In the genomic region with DNA sequence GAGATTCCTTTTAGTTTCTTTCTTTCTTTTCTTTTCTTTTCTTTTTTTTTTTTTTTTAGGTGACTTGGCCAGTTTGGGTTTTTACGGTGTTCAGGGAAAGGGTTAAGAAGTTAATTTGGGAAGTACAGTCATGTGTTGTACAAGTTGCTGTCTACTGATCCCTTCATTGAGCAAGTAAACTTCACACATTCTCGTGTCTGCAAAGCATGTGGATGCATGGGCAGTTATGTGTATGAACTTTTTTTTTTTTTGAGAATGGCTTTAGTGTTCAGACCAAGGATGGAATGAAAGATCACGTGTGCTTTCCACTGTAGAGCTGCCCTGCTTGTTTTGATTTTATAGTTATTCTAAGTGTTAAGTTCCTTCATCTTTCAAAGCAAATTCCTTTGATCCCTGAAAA, we compare ENCODE assay signal across 16 cellular contexts.
DNase-seq lines count a peak whose midpoint lies in the region; ATAC-seq and TF ChIP-seq lines count a peak whose summit lies in the region.
"Had no signal": no experiment of that assay in that cellular context is flagged by ENCODE, and none has a peak within 500 bp of the region (broad histone marks: within the 10 kb centered on the region; RNA-seq: fewer than 3 reads in every experiment).

No MANE protein-coding gene starts in this region.

- H3K4me1 ChIP-seq in GM23338 (ENCODE audit: insufficient read depth) (peaks cover 55% of the 10 kb centered on the region), adrenal gland (replicated peaks in 1 of 2) (peaks cover 17 to 38% of the 10 kb centered on the region in 2 donors)

- intact Hi-C loops in adrenal gland (cut with DNase I): no loop called here

- peak overlapping the region; percentile 64; the same call in 1 of the 2 replicates for H3K27ac Mint-ChIP-seq in GM23338
- peak overlapping the region; percentile 41 for H3K27ac Mint-ChIP-seq in T-helper 17 cell
- H3K27ac Mint-ChIP-seq in stimulated activated naive B cell treated with anti-CD40 and anti-IgM and Interleukin-4, amounts not matched to agents 10 μg/mL and 1 μg/mL and 100 μg/mL, for 72 hours: peak overlapping the region; percentile 20
- H3K27ac Mint-ChIP-seq: activated T-helper 17 cell treated with anti-CD3 and anti-CD28 coated beads, Interleukin-2, amount 50 U/mL, for 72 hours; CD8-positive, alpha-beta T cell; T-helper 1 cell treated with Interleukin-12 subunit alpha and Interleukin-12 subunit beta and Interleukin-4 antibody, amounts not matched to agents 30 μg/mL and 1 μg/mL, for 36 hours had no signal

- no peaks in the 10 kb centered on the region for H3K9me2 ChIP-seq in GM23338 (ENCODE audit: insufficient read depth)

- H3K27ac ChIP-seq in GM23338 (ENCODE audit: low read depth) (no peak overlapping the region), adrenal gland (peak overlapping the region in 1 of 5 donors; percentile 40)

- no peak for TF ChIP-seq POLR2A in adrenal gland (IDR thresholded peaks at IDR 0.05)

- 41 to 52% (median 46%) methylated on average over 3 of the region's 3 CpGs for WGBS in adrenal gland, 4 donors

- H3K9me3 Mint-ChIP-seq in GM23338: no peaks in the 10 kb centered on the region
- H3K9me3 Mint-ChIP-seq in stimulated activated naive B cell treated with anti-CD40 and anti-IgM and Interleukin-4, amounts not matched to agents 10 μg/mL and 1 μg/mL and 100 μg/mL, for 72 hours: peaks cover 0 to 1% of the 10 kb centered on the region in 2 donors
- H3K9me3 Mint-ChIP-seq: activated T-helper 17 cell treated with anti-CD3 and anti-CD28 coated beads, Interleukin-2, amount 50 U/mL, for 72 hours; CD8-positive, alpha-beta T cell; T-helper 1 cell treated with Interleukin-12 subunit alpha and Interleukin-12 subunit beta and Interleukin-4 antibody, amounts not matched to agents 30 μg/mL and 1 μg/mL, for 36 hours had no signal

- no peak overlapping the region for H2AFZ ChIP-seq in GM23338

- H3K27me3 Mint-ChIP-seq in GM23338 (ENCODE audit: insufficient read depth, low read depth, poor library complexity) (peaks cover 1% of the 10 kb centered on the region), T-helper 17 cell (peaks cover 22% of the 10 kb centered on the region)
- peaks cover 0 to 12% of the 10 kb centered on the region in 2 donors for H3K27me3 Mint-ChIP-seq in stimulated activated naive B cell treated with anti-CD40 and anti-IgM and Interleukin-4, amounts not matched to agents 10 μg/mL and 1 μg/mL and 100 μg/mL, for 72 hours
- H3K27me3 Mint-ChIP-seq: activated T-helper 17 cell treated with anti-CD3 and anti-CD28 coated beads, Interleukin-2, amount 50 U/mL, for 72 hours had no signal

- H3K36me3 ChIP-seq in GM23338 (ENCODE audit: insufficient read depth): no peaks in the 10 kb centered on the region
- no peaks in the 10 kb centered on the region for H3K36me3 ChIP-seq in adrenal gland (replicated peaks in 1 of 2)

- no peaks in the 10 kb centered on the region for H3K9me3 ChIP-seq in T-helper 17 cell (ENCODE audit: control insufficient read depth, low read length, poor library complexity, severe bottlenecking)
- no peaks in the 10 kb centered on the region for H3K9me3 ChIP-seq in adrenal gland (replicated peaks in 1 of 3)

- H3K4me3 Mint-ChIP-seq in GM23338: no peak overlapping the region
- H3K4me3 Mint-ChIP-seq in T-helper 17 cell: no peak overlapping the region
- no peak overlapping the region for H3K4me3 Mint-ChIP-seq in stimulated activated naive B cell treated with anti-CD40 and anti-IgM and Interleukin-4, amounts not matched to agents 10 μg/mL and 1 μg/mL and 100 μg/mL, for 72 hours
- H3K4me3 Mint-ChIP-seq: activated T-helper 17 cell treated with anti-CD3 and anti-CD28 coated beads, Interleukin-2, amount 50 U/mL, for 72 hours; CD8-positive, alpha-beta T cell; T-helper 1 cell treated with Interleukin-12 subunit alpha and Interleukin-12 subunit beta and Interleukin-4 antibody, amounts not matched to agents 30 μg/mL and 1 μg/mL, for 36 hours had no signal

- H3F3A ChIP-seq in GM23338 (replicated peaks; ENCODE audit: low read depth): peaks cover 3% of the 10 kb centered on the region; the same call in 1 of the 2 replicates

- H3K4me1 Mint-ChIP-seq in GM23338 (peaks cover 44% of the 10 kb centered on the region), T-helper 17 cell (peaks cover 14% of the 10 kb centered on the region)
- peaks cover 10 to 18% of the 10 kb centered on the region in 2 donors for H3K4me1 Mint-ChIP-seq in stimulated activated naive B cell treated with anti-CD40 and anti-IgM and Interleukin-4, amounts not matched to agents 10 μg/mL and 1 μg/mL and 100 μg/mL, for 72 hours

- H3K36me3 Mint-ChIP-seq in GM23338 (ENCODE audit: low read depth) (no peaks in the 10 kb centered on the region), T-helper 17 cell (ENCODE audit: low read depth) (peaks cover 2% of the 10 kb centered on the region)
- peaks cover 3 to 4% of the 10 kb centered on the region in 2 donors for H3K36me3 Mint-ChIP-seq in stimulated activated naive B cell treated with anti-CD40 and anti-IgM and Interleukin-4, amounts not matched to agents 10 μg/mL and 1 μg/mL and 100 μg/mL, for 72 hours

- H3K79me2 ChIP-seq in GM23338 (replicated peaks; ENCODE audit: insufficient read depth): peaks cover 98% of the 10 kb centered on the region

- no peak overlapping the region for H3K4me2 ChIP-seq in GM23338

- H4K20me1 ChIP-seq in GM23338 (replicated peaks; ENCODE audit: insufficient read depth): peaks cover 68% of the 10 kb centered on the region

- H3K27me3 ChIP-seq in GM23338 (ENCODE audit: insufficient read depth) (no peaks in the 10 kb centered on the region), adrenal gland (no peaks in the 10 kb centered on the region)

- no peak for TF ChIP-seq CTCF in GM23338 (conservative IDR thresholded peaks at IDR 0.05; ENCODE audit: low read depth in 2 of 2)
- no peak for TF ChIP-seq CTCF in fibroblast of the aortic adventitia (IDR thresholded peaks at IDR 0.05; ENCODE audit: insufficient read depth, low read length)
- no peak for TF ChIP-seq CTCF in adrenal gland (IDR thresholded peaks at IDR 0.05)

- ATAC-seq in GM23338 (no peak), T-helper 17 cell (no peak), HG03439 (IDR thresholded peaks at IDR 0.05; ENCODE audit: unreplicated experiment) (no peak)
- no peak for ATAC-seq in stimulated activated naive B cell treated with anti-CD40 and anti-IgM and Interleukin-4, amounts not matched to agents 10 μg/mL and 1 μg/mL and 100 μg/mL, for 72 hours (replicated peaks)
- ATAC-seq: activated T-helper 17 cell treated with anti-CD3 and anti-CD28 coated beads, Interleukin-2, amount 50 U/mL, for 72 hours; CD8-positive, alpha-beta T cell; HCT116 had no signal

- no peak overlapping the region for H3K4me3 ChIP-seq in GM23338
- no peak overlapping the region for H3K4me3 ChIP-seq in fibroblast of the aortic adventitia (ENCODE audit: low read depth, low read length)
- no peak overlapping the region for H3K4me3 ChIP-seq in adrenal gland

- no peak for DNase-seq in GM23338 (ENCODE audit: low spot score)
- DNase-seq in T-helper 17 cell: no peak
- DNase-seq in fibroblast of the aortic adventitia (ENCODE audit: low read depth): peak; percentile 56
- no peak for DNase-seq in stimulated activated naive B cell treated with anti-CD40 and anti-IgM and Interleukin-4, amounts not matched to agents 10 μg/mL and 1 μg/mL and 100 μg/mL, for 72 hours
- DNase-seq in adrenal gland: no peak
- no peak for DNase-seq in cerebellar cortex (ENCODE audit: low spot score)
- DNase-seq in activated naive CD4-positive, alpha-beta T cell (lab: John Stamatoyannopoulos, UW): no peak
- DNase-seq: activated CD4-positive, alpha-beta T cell treated with anti-CD3 and anti-CD28 coated beads for 48 hours; CD8-positive, alpha-beta T cell; NCI-H1048; NCI-H226; OCI-M1 had no signal

TF ChIP-seq in GM23338, 12 proteins besides CTCF, POLR2A, EP300 and RAD21:
- TF ChIP-seq EZH2phosphoT487 (IDR thresholded peaks at IDR 0.05; ENCODE audit: unreplicated experiment) (no peak), CREB1 (CRISPR knock-in tag; IDR thresholded peaks at IDR 0.05; ENCODE audit: low read depth) (no peak), ZNF331 (CRISPR knock-in tag; IDR thresholded peaks at IDR 0.05; ENCODE audit: low read depth) (no peak)
- TF ChIP-seq, protein P1, sequence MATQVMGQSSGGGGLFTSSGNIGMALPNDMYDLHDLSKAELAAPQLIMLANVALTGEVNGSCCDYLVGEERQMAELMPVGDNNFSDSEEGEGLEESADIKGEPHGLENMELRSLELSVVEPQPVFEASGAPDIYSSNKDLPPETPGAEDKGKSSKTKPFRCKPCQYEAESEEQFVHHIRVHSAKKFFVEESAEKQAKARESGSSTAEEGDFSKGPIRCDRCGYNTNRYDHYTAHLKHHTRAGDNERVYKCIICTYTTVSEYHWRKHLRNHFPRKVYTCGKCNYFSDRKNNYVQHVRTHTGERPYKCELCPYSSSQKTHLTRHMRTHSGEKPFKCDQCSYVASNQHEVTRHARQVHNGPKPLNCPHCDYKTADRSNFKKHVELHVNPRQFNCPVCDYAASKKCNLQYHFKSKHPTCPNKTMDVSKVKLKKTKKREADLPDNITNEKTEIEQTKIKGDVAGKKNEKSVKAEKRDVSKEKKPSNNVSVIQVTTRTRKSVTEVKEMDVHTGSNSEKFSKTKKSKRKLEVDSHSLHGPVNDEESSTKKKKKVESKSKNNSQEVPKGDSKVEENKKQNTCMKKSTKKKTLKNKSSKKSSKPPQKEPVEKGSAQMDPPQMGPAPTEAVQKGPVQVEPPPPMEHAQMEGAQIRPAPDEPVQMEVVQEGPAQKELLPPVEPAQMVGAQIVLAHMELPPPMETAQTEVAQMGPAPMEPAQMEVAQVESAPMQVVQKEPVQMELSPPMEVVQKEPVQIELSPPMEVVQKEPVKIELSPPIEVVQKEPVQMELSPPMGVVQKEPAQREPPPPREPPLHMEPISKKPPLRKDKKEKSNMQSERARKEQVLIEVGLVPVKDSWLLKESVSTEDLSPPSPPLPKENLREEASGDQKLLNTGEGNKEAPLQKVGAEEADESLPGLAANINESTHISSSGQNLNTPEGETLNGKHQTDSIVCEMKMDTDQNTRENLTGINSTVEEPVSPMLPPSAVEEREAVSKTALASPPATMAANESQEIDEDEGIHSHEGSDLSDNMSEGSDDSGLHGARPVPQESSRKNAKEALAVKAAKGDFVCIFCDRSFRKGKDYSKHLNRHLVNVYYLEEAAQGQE (IDR thresholded peaks at IDR 0.05; ENCODE audit: unreplicated experiment): no peak
- TF ChIP-seq, protein P2, sequence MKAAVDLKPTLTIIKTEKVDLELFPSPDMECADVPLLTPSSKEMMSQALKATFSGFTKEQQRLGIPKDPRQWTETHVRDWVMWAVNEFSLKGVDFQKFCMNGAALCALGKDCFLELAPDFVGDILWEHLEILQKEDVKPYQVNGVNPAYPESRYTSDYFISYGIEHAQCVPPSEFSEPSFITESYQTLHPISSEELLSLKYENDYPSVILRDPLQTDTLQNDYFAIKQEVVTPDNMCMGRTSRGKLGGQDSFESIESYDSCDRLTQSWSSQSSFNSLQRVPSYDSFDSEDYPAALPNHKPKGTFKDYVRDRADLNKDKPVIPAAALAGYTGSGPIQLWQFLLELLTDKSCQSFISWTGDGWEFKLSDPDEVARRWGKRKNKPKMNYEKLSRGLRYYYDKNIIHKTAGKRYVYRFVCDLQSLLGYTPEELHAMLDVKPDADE (IDR thresholded peaks at IDR 0.05): no peak
TF ChIP-seq in GM23338: peak in this region for 0.
